In genomic region chr16:59053911-59054310, GRCh38 we compare ENCODE assay signal across 20 cellular contexts.
"Had no signal": no experiment of that assay in that cellular context is flagged by ENCODE, and none has a peak within 500 bp of the region (broad histone marks: within the 10 kb centered on the region; RNA-seq: fewer than 3 reads in every experiment).

No MANE protein-coding gene starts in this region.

- H3K27me3 ChIP-seq: colonic mucosa, esophagus muscularis mucosa, pancreas, suprapubic skin had no signal

- H3K9me3 ChIP-seq: colonic mucosa, esophagus muscularis mucosa, lower lobe of right lung, pancreas, suprapubic skin had no signal

- H3K36me3 ChIP-seq: colonic mucosa, esophagus muscularis mucosa, lower lobe of right lung, pancreas, suprapubic skin had no signal

- H3K4me1 ChIP-seq: colonic mucosa, esophagus muscularis mucosa, lower lobe of right lung, pancreas, suprapubic skin had no signal

- DNase-seq: colonic mucosa; effector CD8-positive, alpha-beta T cell; endodermal cell; head of caudate nucleus; left ventricle myocardium superior; lower lobe of right lung; natural killer cell; occipital lobe; pancreas; stimulated activated CD4-positive, alpha-beta T cell treated with anti-CD3 and anti-CD28 coated beads, Interleukin-12 subunit alpha, Interleukin-12 subunit beta, amount 100 ng/mL, for 4 hours; stimulated activated CD4-positive, alpha-beta T cell treated with anti-CD3 and anti-CD28 coated beads, Interleukin-1b, Interleukin-23, amount 100 ng/mL, for 48 hours; stimulated activated CD4-positive, alpha-beta T cell treated with anti-CD3 and anti-CD28 coated beads, Interleukin-4, amount 100 ng/mL, for 1 hour; stimulated activated CD8-positive, alpha-beta memory T cell treated with anti-CD3 and anti-CD28 coated beads, Interleukin-4, amount 100 ng/mL, for 48 hours; stimulated activated naive CD4-positive, alpha-beta T cell; stimulated activated naive CD8-positive, alpha-beta T cell treated with anti-CD3 and anti-CD28 coated beads, Interleukin-15, amount 100 ng/mL, for 72 hours; trophoblast cell had no signal

- H3K27ac ChIP-seq: colonic mucosa, esophagus muscularis mucosa, lower lobe of right lung, pancreas, suprapubic skin had no signal

- ATAC-seq: left ventricle myocardium superior; lower lobe of right lung; natural killer cell; pancreas; sciatic nerve; stimulated activated naive CD8-positive, alpha-beta T cell treated with anti-CD3 and anti-CD28 coated beads, Interleukin-15, amount 100 ng/mL, for 72 hours had no signal

- H3K4me3 ChIP-seq: colonic mucosa, esophagus muscularis mucosa, lower lobe of right lung, pancreas, smooth muscle cell, suprapubic skin had no signal
